Comparison of ENCODE assay signal across 1 cellular context in the genomic region with DNA sequence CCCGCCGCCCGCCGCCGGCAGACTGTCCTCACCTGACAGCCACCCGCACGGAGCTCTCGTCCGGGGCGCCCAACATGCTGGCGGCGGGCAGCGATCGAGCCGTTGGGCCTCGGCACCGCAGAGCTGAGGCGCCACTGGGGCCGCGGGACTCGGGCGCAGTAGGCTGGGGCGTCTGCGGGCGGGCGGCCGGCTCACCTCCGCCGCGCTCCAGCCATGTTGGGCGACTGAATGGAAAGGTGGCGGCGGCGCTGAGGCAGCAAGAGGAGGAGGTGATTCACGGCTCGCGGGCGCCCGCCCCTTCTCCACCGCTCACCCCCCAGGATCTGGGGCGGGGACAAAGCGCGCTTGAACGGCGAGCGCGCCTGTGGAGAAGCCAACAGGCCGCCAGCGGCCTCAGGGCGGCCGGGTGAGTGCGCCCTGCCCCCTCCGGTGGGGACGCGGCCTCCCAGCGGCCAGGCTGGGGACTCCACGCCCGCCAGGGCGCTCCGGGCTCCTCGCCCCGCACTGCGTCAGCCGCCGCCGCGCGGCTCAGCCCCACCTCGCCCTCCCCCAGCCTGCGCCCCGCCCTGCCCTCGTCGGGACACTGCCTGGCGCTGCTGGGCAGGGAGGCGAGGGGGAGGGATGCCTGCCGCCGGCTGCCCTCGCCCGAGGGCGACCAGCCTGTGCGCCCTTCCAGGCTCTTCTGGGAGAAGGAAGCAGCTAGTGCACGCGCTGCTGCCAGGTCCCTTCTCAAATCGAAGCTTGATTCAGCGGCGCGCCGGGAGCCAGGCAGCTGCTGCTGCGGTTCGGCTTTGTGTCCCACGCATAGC.
A peak's percentile ranks its signal among the peaks of the same experiment; 100 is the strongest.
TF ChIP-seq lines count a peak whose summit lies in the region.

A gene with protein sequence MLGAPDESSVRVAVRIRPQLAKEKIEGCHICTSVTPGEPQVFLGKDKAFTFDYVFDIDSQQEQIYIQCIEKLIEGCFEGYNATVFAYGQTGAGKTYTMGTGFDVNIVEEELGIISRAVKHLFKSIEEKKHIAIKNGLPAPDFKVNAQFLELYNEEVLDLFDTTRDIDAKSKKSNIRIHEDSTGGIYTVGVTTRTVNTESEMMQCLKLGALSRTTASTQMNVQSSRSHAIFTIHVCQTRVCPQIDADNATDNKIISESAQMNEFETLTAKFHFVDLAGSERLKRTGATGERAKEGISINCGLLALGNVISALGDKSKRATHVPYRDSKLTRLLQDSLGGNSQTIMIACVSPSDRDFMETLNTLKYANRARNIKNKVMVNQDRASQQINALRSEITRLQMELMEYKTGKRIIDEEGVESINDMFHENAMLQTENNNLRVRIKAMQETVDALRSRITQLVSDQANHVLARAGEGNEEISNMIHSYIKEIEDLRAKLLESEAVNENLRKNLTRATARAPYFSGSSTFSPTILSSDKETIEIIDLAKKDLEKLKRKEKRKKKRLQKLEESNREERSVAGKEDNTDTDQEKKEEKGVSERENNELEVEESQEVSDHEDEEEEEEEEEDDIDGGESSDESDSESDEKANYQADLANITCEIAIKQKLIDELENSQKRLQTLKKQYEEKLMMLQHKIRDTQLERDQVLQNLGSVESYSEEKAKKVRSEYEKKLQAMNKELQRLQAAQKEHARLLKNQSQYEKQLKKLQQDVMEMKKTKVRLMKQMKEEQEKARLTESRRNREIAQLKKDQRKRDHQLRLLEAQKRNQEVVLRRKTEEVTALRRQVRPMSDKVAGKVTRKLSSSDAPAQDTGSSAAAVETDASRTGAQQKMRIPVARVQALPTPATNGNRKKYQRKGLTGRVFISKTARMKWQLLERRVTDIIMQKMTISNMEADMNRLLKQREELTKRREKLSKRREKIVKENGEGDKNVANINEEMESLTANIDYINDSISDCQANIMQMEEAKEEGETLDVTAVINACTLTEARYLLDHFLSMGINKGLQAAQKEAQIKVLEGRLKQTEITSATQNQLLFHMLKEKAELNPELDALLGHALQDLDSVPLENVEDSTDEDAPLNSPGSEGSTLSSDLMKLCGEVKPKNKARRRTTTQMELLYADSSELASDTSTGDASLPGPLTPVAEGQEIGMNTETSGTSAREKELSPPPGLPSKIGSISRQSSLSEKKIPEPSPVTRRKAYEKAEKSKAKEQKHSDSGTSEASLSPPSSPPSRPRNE (N-terminal part only) (minus strand): TSS at position 226 of the 809 bp plus-strand sequence. CDS start 150 bp downstream, at position 76.

TF ChIP-seq in Ishikawa, 13 proteins besides CTCF, POLR2A, EP300 and RAD21 (continued from another document):
- TF ChIP-seq, protein P1, sequence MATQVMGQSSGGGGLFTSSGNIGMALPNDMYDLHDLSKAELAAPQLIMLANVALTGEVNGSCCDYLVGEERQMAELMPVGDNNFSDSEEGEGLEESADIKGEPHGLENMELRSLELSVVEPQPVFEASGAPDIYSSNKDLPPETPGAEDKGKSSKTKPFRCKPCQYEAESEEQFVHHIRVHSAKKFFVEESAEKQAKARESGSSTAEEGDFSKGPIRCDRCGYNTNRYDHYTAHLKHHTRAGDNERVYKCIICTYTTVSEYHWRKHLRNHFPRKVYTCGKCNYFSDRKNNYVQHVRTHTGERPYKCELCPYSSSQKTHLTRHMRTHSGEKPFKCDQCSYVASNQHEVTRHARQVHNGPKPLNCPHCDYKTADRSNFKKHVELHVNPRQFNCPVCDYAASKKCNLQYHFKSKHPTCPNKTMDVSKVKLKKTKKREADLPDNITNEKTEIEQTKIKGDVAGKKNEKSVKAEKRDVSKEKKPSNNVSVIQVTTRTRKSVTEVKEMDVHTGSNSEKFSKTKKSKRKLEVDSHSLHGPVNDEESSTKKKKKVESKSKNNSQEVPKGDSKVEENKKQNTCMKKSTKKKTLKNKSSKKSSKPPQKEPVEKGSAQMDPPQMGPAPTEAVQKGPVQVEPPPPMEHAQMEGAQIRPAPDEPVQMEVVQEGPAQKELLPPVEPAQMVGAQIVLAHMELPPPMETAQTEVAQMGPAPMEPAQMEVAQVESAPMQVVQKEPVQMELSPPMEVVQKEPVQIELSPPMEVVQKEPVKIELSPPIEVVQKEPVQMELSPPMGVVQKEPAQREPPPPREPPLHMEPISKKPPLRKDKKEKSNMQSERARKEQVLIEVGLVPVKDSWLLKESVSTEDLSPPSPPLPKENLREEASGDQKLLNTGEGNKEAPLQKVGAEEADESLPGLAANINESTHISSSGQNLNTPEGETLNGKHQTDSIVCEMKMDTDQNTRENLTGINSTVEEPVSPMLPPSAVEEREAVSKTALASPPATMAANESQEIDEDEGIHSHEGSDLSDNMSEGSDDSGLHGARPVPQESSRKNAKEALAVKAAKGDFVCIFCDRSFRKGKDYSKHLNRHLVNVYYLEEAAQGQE (IDR thresholded peaks at IDR 0.05; ENCODE audit: low read depth): no peak
- TF ChIP-seq CEBPB (IDR thresholded peaks at IDR 0.05) (no peak), YY1 (IDR thresholded peaks at IDR 0.05; ENCODE audit: low read depth) (peak; percentile 89), TCF12 (IDR thresholded peaks at IDR 0.05; ENCODE audit: low read depth) (peak; percentile 68; the same call in 1 of the 2 replicates), FOXM1 (IDR thresholded peaks at IDR 0.05; ENCODE audit: borderline replicate concordance, low read depth) (no peak), EGR1 (IDR thresholded peaks at IDR 0.05) (0 out of 2 replicates have a peak, but pooled peaks have one; percentile 19), USF1 (IDR thresholded peaks at IDR 0.05) (0 out of 2 replicates have a peak, but pooled peaks have one; percentile 3), TAF1 (IDR thresholded peaks at IDR 0.05; ENCODE audit: low read depth) (peak; percentile 84), NFIC (IDR thresholded peaks at IDR 0.05) (no peak), MAX (IDR thresholded peaks at IDR 0.05) (peak; percentile 91), CREB1 (IDR thresholded peaks at IDR 0.05; ENCODE audit: low read depth) (no peak), TEAD4 (IDR thresholded peaks at IDR 0.05) (peak; percentile 43; the same call in 1 of the 2 replicates)
TF ChIP-seq in Ishikawa: peak in this region for 7.
